21 cellular contexts compared by ENCODE assay signal in the genomic region with DNA sequence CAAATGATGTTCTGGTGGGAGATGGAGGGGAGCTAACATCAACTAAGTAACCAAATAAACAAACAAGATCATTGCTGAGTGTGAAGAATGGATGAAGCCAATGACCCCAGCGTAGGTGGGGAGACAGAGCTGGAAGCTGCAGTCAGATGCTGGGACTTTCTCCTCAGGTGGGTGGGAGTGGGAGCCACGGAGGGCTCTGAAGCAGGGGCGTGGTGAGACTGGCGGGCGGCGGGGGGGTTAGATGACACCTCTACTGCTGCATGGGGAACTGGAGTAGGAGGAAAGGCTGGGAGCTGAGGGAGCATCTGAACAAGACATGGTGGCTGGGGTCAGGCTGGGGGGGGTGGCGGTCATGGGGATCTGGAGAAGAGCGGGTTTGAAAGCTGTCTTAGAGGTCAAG.
"Had no signal": no experiment of that assay in that cellular context is flagged by ENCODE, and none has a peak within 500 bp of the region (broad histone marks: within the 10 kb centered on the region; RNA-seq: fewer than 3 reads in every experiment).

No MANE protein-coding gene starts in this region.

- H3K4me3 Mint-ChIP-seq: activated naive CD8-positive, alpha-beta T cell had no signal

- H3K36me3 ChIP-seq: ascending aorta, esophagus squamous epithelium, left lung, lower lobe of right lung, spleen, transverse colon, vagina had no signal

- H3K27ac Mint-ChIP-seq: activated naive CD8-positive, alpha-beta T cell had no signal

- H3K27ac ChIP-seq: ascending aorta, epithelial cell of prostate, esophagus squamous epithelium, left lung, lower lobe of right lung, spleen, transverse colon, vagina had no signal

- H3K27me3 ChIP-seq: ascending aorta, esophagus squamous epithelium, left lung, spleen, transverse colon, vagina had no signal

- H3K9me3 ChIP-seq: ascending aorta, esophagus squamous epithelium, left lung, lower lobe of right lung, mucosa of descending colon, spleen, transverse colon, vagina had no signal

- H3K4me3 ChIP-seq: ascending aorta, esophagus squamous epithelium, left lung, lower lobe of right lung, mucosa of descending colon, spleen, transverse colon, vagina had no signal

- H3K27me3 Mint-ChIP-seq: activated naive CD8-positive, alpha-beta T cell had no signal

- DNase-seq: activated CD4-positive, alpha-beta T cell treated with anti-CD3 and anti-CD28 coated beads for 4 hours; activated CD4-positive, alpha-beta T cell treated with anti-CD3 and anti-CD28 coated beads, Interleukin-2, amount 50 U/mL, for 4 hours; activated CD4-positive, CD25-positive, alpha-beta regulatory T cell; activated effector memory CD4-positive, alpha-beta T cell treated with Interleukin-2 at 50 U/mL for 16 hours; activated naive CD4-positive, alpha-beta T cell treated with Interleukin-2 at 50 U/mL for 16 hours; caudate nucleus; cortex of kidney; esophagus squamous epithelium; foreskin melanocyte; left lung; lower lobe of right lung; mesendoderm; mucosa of descending colon; right cardiac atrium; spleen; stimulated activated naive CD4-positive, alpha-beta T cell treated with Interleukin-2 at 50 U/mL for 16 hours; transverse colon had no signal

- H3K4me1 ChIP-seq: ascending aorta, lower lobe of right lung had no signal

- ATAC-seq: left lung, lower lobe of right lung, mucosa of descending colon, right cardiac atrium had no signal

- H3K36me3 Mint-ChIP-seq: activated naive CD8-positive, alpha-beta T cell had no signal
